9 cellular contexts compared by ENCODE assay signal in the genomic region with DNA sequence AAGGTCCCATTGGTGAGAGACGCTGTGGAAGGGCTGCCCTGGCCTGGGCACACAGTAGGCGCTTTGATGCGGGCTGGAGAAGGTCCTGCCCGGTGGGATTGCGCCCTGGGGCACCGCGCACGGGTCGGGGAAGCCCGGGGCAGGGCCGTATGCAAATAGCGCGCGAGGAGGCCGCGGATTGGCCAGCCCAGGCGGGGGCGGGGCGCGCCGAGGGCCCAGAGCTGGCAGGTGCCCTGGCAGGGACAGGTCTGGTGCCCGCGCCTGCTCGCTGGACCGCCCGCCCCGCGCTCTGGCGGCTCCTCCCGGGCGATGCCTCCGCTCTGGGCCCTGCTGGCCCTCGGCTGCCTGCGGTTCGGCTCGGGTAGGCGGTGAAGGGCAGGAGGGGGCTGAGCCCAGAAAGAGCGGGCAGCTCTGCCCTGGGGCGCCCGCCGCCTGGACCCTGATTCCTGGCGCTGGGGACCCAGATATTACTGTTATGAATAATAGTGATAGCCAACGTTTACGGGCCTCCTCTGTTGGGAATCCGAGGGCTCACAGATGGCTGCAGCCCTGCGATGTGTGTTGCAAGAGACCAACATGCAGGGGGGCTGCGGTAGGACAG. TPM values are rescaled to one million over a fixed set of nuclear protein-coding genes. Genes with fewer than 3 reads are reported as not detected.
DNase-seq lines count a peak whose midpoint lies in the region; ATAC-seq, FAIRE-seq and TF ChIP-seq lines count a peak whose summit lies in the region.
"Had no signal": no experiment of that assay in that cellular context is flagged by ENCODE, and none has a peak within 500 bp of the region (broad histone marks: within the 10 kb centered on the region; RNA-seq: fewer than 3 reads in every experiment).

TSS of gene UPK3A (plus strand) at position 245 of the 601 bp plus-strand sequence. CDS start at position 310, 65 bp downstream.

- no peak for FAIRE-seq in small intestine (lab: Jason Lieb, UNC)

- H3K4me3 ChIP-seq in GM12864 (ENCODE audit: low read depth, low read length) (peak within 1 kb of the TSS; percentile 35), PC-9 (peak within 1 kb of the TSS; percentile 59; the same call in 1 of the 2 replicates), iPS DF 6.9 (ENCODE audit: low read length) (peak within 1 kb of the TSS; percentile 55; the same call in 1 of the 2 replicates), small intestine (ENCODE audit: low read depth in 1 of 2, low read length in 2 of 2) (no peak within 1 kb of the TSS), OCI-LY7 (ENCODE audit: low read depth, low read length, poor library complexity, severe bottlenecking) (no peak within 1 kb of the TSS)

- H3K36me3 ChIP-seq in PC-9 (ENCODE audit: low read depth) (no peaks in the 10 kb centered on the region), iPS DF 6.9 (ENCODE audit: control insufficient read depth, insufficient read depth, low read length) (no peaks in the 10 kb centered on the region), small intestine (ENCODE audit: control insufficient read depth in 2 of 2, insufficient read depth in 2 of 2, low read length in 2 of 2) (no peaks in the 10 kb centered on the region), OCI-LY7 (ENCODE audit: insufficient read depth, low read length) (no peaks in the 10 kb centered on the region)

- H3K4me1 Mint-ChIP-seq in activated naive CD8-positive, alpha-beta T cell (ENCODE audit: low read depth), result peaks cover 15% of the 10 kb centered on the region

- ATAC-seq in HG03521 (IDR thresholded peaks at IDR 0.05; ENCODE audit: unreplicated experiment) (no peak), HG03571 (IDR thresholded peaks at IDR 0.05; ENCODE audit: unreplicated experiment) (no peak)

- H3K9me3 Mint-ChIP-seq in activated naive CD8-positive, alpha-beta T cell (ENCODE audit: low read depth), result no peaks in the 10 kb centered on the region

- H3K27me3 Mint-ChIP-seq in activated naive CD8-positive, alpha-beta T cell, result peaks cover 4% of the 10 kb centered on the region

- BruUV-seq in PC-9 (replicated peaks; lab: Mats Ljungman, UMichigan) (no TSS peak), OCI-LY7 (replicated peaks; lab: Mats Ljungman, UMichigan) (no TSS peak)

- peak within 1 kb of the TSS; percentile 51 for H3K4me3 Mint-ChIP-seq in activated naive CD8-positive, alpha-beta T cell

- DNase-seq in GM12864 (ENCODE audit: low read depth) (no peak), PC-9 (peak; percentile 71 to 90), iPS DF 6.9 (ENCODE audit: low read depth, low spot score) (no peak), small intestine (peak; percentile 79), OCI-LY7 (ENCODE audit: low spot score) (no peak)

- H2AFZ ChIP-seq in PC-9, result peak within 1 kb of the TSS; percentile 69; the same call in 1 of the 2 replicates
- H2AFZ ChIP-seq in OCI-LY7 (ENCODE audit: low read length), result no peak within 1 kb of the TSS

- no peak within 1 kb of the TSS for H3K27ac Mint-ChIP-seq in activated naive CD8-positive, alpha-beta T cell

- H3K9me3 ChIP-seq in PC-9 (ENCODE audit: insufficient read depth, low read depth), result no peaks in the 10 kb centered on the region
- no peaks in the 10 kb centered on the region for H3K9me3 ChIP-seq in iPS DF 6.9 (ENCODE audit: control insufficient read depth, insufficient read depth, low read length)
- no peaks in the 10 kb centered on the region for H3K9me3 ChIP-seq in small intestine (ENCODE audit: control insufficient read depth, low read depth)
- no peaks in the 10 kb centered on the region for H3K9me3 ChIP-seq in OCI-LY7 (ENCODE audit: low read length)

- peaks cover 28% of the 10 kb centered on the region for H3K4me1 ChIP-seq in PC-9 (replicated peaks; ENCODE audit: insufficient read depth)
- H3K4me1 ChIP-seq in iPS DF 6.9 (ENCODE audit: control insufficient read depth, insufficient read depth, low read length), result peaks cover 5% of the 10 kb centered on the region
- peaks cover 0 to 4% of the 10 kb centered on the region in 2 donors for H3K4me1 ChIP-seq in small intestine (ENCODE audit: control insufficient read depth in 2 of 2, insufficient read depth in 1 of 2, low read depth in 1 of 2, low read length in 1 of 2)
- peaks cover 23% of the 10 kb centered on the region for H3K4me1 ChIP-seq in OCI-LY7 (ENCODE audit: insufficient read depth, low read length, poor library complexity, severe bottlenecking)

- intact Hi-C loops in PC-9 (cut with micrococcal nuclease; ENCODE audit: unreplicated experiment) (loop anchor here (5.0 kb wide), 1 partner anchor 147 kb away; no protein-coding TSS in a partner anchor), OCI-LY7 (cut with micrococcal nuclease; ENCODE audit: unreplicated experiment) (no loop called here)

- H3K79me2 ChIP-seq in PC-9 (ENCODE audit: low read depth) (no peaks in the 10 kb centered on the region), OCI-LY7 (ENCODE audit: insufficient read depth, low read depth, low read length) (no peaks in the 10 kb centered on the region)

- H3K27ac ChIP-seq in PC-9, result no peak within 1 kb of the TSS
- no peak within 1 kb of the TSS for H3K27ac ChIP-seq in iPS DF 6.9 (ENCODE audit: low read length)
- H3K27ac ChIP-seq in small intestine (ENCODE audit: low read depth in 1 of 2, low read length in 1 of 2), result no peak within 1 kb of the TSS
- H3K27ac ChIP-seq in OCI-LY7 (ENCODE audit: low read depth, low read length, poor library complexity, severe bottlenecking), result no peak within 1 kb of the TSS

- H3K27me3 ChIP-seq in PC-9 (ENCODE audit: insufficient read depth, low read depth) (peaks cover 6% of the 10 kb centered on the region; the same call in 1 of the 2 replicates), iPS DF 6.9 (ENCODE audit: control insufficient read depth, insufficient read depth, low read length) (no peaks in the 10 kb centered on the region; the same call in 1 of the 2 replicates), small intestine (ENCODE audit: control insufficient read depth in 2 of 2, insufficient read depth in 2 of 2, low read length in 2 of 2) (no peaks in the 10 kb centered on the region)

- peaks cover 13% of the 10 kb centered on the region for H3F3A ChIP-seq in PC-9 (ENCODE audit: insufficient read depth, low read depth)

- H3K36me3 Mint-ChIP-seq in activated naive CD8-positive, alpha-beta T cell, result no peaks in the 10 kb centered on the region

- H3K4me2 ChIP-seq in PC-9, result peak within 1 kb of the TSS; percentile 90
- no peak within 1 kb of the TSS; the same call in 1 of the 2 replicates for H3K4me2 ChIP-seq in OCI-LY7 (ENCODE audit: low read length)

- no peaks in the 10 kb centered on the region for H3K9me2 ChIP-seq in PC-9 (ENCODE audit: insufficient read depth)
- no peaks in the 10 kb centered on the region for H3K9me2 ChIP-seq in OCI-LY7 (ENCODE audit: insufficient read depth, low read length)

- WGBS in iPS DF 6.9 (ENCODE audit: insufficient coverage, insufficient read length), result no CpG with 5 or more reads among the region's 47 CpGs
- WGBS in small intestine, 3 donors, result 9 to 13% (median 10%) methylated on average over 26 to 47 of the region's 47 CpGs

- CTCF ChIA-PET in PC-9 (lab: Charles Lee), result no interaction called here
- CTCF ChIA-PET in OCI-LY7 (lab: Charles Lee; ENCODE audit: unreplicated experiment), result no interaction called here

- H4K20me1 ChIP-seq in PC-9 (ENCODE audit: insufficient read depth), result no peaks in the 10 kb centered on the region
- no peaks in the 10 kb centered on the region for H4K20me1 ChIP-seq in OCI-LY7 (ENCODE audit: insufficient read depth, low read length)

- POLR2A ChIA-PET in PC-9 (lab: Charles Lee; ENCODE audit: unreplicated experiment) (interaction anchor here (0.6 kb wide), 1 partner anchor 104 kb away, joined by 8 read pairs; no protein-coding TSS in a partner anchor), OCI-LY7 (lab: Charles Lee) (no interaction called here)

- TF ChIP-seq CTCF in GM12864 (IDR thresholded peaks at IDR 0.05; ENCODE audit: low read depth, low read length, missing control alignments), result no peak
- no peak for TF ChIP-seq CTCF in PC-9 (conservative IDR thresholded peaks at IDR 0.05)
- TF ChIP-seq CTCF in OCI-LY7 (conservative IDR thresholded peaks at IDR 0.05; ENCODE audit: low read length), result no peak

RNA-seq across cellular contexts. Expression of gene UPK3A, which starts in this region (rescaled TPM):
- total RNA-seq in PC-9 (2021) (1.0 and 1.4 TPM in 2 replicates), OCI-LY7 (2022) (not detected in 2 replicates)
- under 1 TPM in 1 of 3 donors, not detected in 2; 0.36 TPM for polyA plus RNA-seq in small intestine
- not detected in 2 replicates for total RNA-seq in OCI-LY7 (2014; rRNA removed; shearing (Covaris generic))
- polyA plus RNA-seq: liver had no signal

Comparison
In these comparisons a context has a peak if more than half of its experiments do, and no peak if none do; other contexts are left out.
1. Peak in DNase-seq in small intestine; RNA of the gene not detected or under 1 TPM.
2. DNase-seq: peak in PC-9 (2 of 2); none in GM12864 (single experiment), iPS DF 6.9 (single experiment) and OCI-LY7 (single experiment).
3. H3K4me3 ChIP-seq: peak in GM12864 (single experiment), PC-9 (single experiment) and iPS DF 6.9 (single experiment); none in small intestine (0 of 2) and OCI-LY7 (single experiment).